8 cellular contexts compared by ENCODE assay signal in the genomic region with DNA sequence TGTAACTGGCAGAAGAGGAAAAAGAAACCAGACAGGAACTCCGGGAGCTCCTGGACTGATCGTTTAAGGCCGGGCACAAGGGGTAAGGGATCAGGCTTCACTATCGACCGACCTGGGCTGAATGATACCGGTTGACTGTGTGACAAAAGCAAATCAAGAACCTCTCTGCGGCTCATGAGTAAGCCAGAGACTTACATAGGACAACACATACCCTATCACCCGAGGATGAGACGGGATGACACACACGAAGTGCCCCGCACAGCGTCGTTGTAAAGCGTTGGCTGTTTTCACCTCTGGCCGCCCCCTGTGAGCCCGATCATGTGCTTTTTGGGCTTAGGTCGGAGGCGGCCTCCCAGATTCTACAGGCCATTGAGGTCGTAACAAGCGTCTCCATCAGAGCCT. TPM values are rescaled to one million over a fixed set of nuclear protein-coding genes. Genes with fewer than 3 reads are reported as not detected.
DNase-seq lines count a peak whose midpoint lies in the region; ATAC-seq and TF ChIP-seq lines count a peak whose summit lies in the region.

No MANE protein-coding gene starts in this region.

- H3K36me3 ChIP-seq in mesodermal cell (ENCODE audit: control insufficient read depth, insufficient read depth, low read length) = peaks cover 13% of the 10 kb centered on the region

- H3K36me3 Mint-ChIP-seq in chondrocyte (ENCODE audit: low read depth) = no peaks in the 10 kb centered on the region

- DNase-seq in activated CD4-positive, CD25-positive, alpha-beta regulatory T cell treated with anti-CD3 and anti-CD28 coated beads, Interleukin-2, amount 50 U/mL, for 16 hours (ENCODE audit: low read depth, low spot score) = peak; percentile 61
- no peak for DNase-seq in chondrocyte (ENCODE audit: low spot score)
- peak; percentile 50 to 56 for DNase-seq in stimulated activated CD8-positive, alpha-beta memory T cell treated with anti-CD3 and anti-CD28 coated beads, Interleukin-4, amount 100 ng/mL, for 4 hours (ENCODE audit: low read depth in 2 of 2, low spot score in 1 of 2)
- DNase-seq in cerebellar nuclear complex (lab: John Stamatoyannopoulos, UW) = no peak
- no peak for DNase-seq in NCI-H187 (lab: John Stamatoyannopoulos, UW)

- peaks cover 32% of the 10 kb centered on the region for H3K4me1 Mint-ChIP-seq in chondrocyte (ENCODE audit: low read depth)

- H3K4me3 ChIP-seq in mesodermal cell (ENCODE audit: extremely low read depth, insufficient read depth, low read length, poor library complexity, severe bottlenecking) = peak overlapping the region; percentile 97

- H3K4me1 ChIP-seq in mesodermal cell (ENCODE audit: control insufficient read depth, insufficient read depth, low read length, poor library complexity, severe bottlenecking) = peaks cover 21% of the 10 kb centered on the region

- H3K27ac ChIP-seq in mesodermal cell (ENCODE audit: low read depth, low read length, severe bottlenecking) = peak overlapping the region; percentile 93

- H3K9me3 Mint-ChIP-seq in chondrocyte (ENCODE audit: low read depth) = no peaks in the 10 kb centered on the region

- WGBS in mesodermal cell (ENCODE audit: insufficient coverage in 2 of 2), 2 experiments = 6 to 9% methylated on average over 19 to 20 of the region's 20 CpGs

- H3K4me3 Mint-ChIP-seq in chondrocyte (ENCODE audit: unreplicated experiment) = peak overlapping the region; percentile 68

- no peaks in the 10 kb centered on the region for H3K9me3 ChIP-seq in mesodermal cell (ENCODE audit: control insufficient read depth, low read length)

- ATAC-seq in GM18502 (IDR thresholded peaks at IDR 0.05; ENCODE audit: poor library complexity, unreplicated experiment) (peak; percentile 21), HG03135 (IDR thresholded peaks at IDR 0.05; ENCODE audit: unreplicated experiment) (peak; percentile 25)

- TF ChIP-seq CTCF in chondrocyte (IDR thresholded peaks at IDR 0.05) = no peak

- peak overlapping the region; percentile 93 for H3K27ac Mint-ChIP-seq in chondrocyte (ENCODE audit: unreplicated experiment)

- H3K27me3 Mint-ChIP-seq in chondrocyte (ENCODE audit: low read depth) = no peaks in the 10 kb centered on the region

RNA-seq across cellular contexts. Expression of gene TGIF2, which starts 0.7 kb away (rescaled TPM):
- total RNA-seq in chondrocyte = 15.8 to 24.2 TPM (median 18.8 TPM) in 3 replicates
- polyA plus RNA-seq in mesodermal cell (2013, experiment 1 of 2) = 19.9 TPM
- 18.1 TPM for polyA plus RNA-seq in mesodermal cell (2013, experiment 2 of 2)

RNA-seq across cellular contexts. Expression of gene MYL9, which starts 31.4 kb away (rescaled TPM):
- total RNA-seq in chondrocyte = 237 to 1,930 TPM (median 1,885 TPM) in 3 replicates
- 294 TPM for polyA plus RNA-seq in mesodermal cell (2013, experiment 1 of 2)
- 219 TPM for polyA plus RNA-seq in mesodermal cell (2013, experiment 2 of 2)

RNA-seq across cellular contexts. Expression of gene RAB5IF, which starts 32.9 kb away (rescaled TPM):
- 71.3 to 74.0 TPM (median 71.5 TPM) in 3 replicates for total RNA-seq in chondrocyte
- polyA plus RNA-seq in mesodermal cell (2013, experiment 1 of 2) = 96.0 TPM
- polyA plus RNA-seq in mesodermal cell (2013, experiment 2 of 2) = 85.7 TPM

Comparison
In these comparisons a context has a peak if more than half of its experiments do, and no peak if none do; other contexts are left out.
1. DNase-seq: peak in activated CD4-positive, CD25-positive, alpha-beta regulatory T cell treated with anti-CD3 and anti-CD28 coated beads, Interleukin-2, amount 50 U/mL, for 16 hours (single experiment) and stimulated activated CD8-positive, alpha-beta memory T cell treated with anti-CD3 and anti-CD28 coated beads, Interleukin-4, amount 100 ng/mL, for 4 hours (2 of 2); none in chondrocyte (single experiment), cerebellar nuclear complex (0 of 2) and NCI-H187 (0 of 2).